Comparison of ENCODE assay signal across 1 cellular context in genomic region chr6:45713981-45714685, GRCh38.
TF ChIP-seq lines count a peak whose summit lies in the region.

No MANE protein-coding gene starts in this region.

TF ChIP-seq in IMR-90, 13 proteins besides CTCF, POLR2A, EP300 and RAD21:
- TF ChIP-seq SMC3 (IDR thresholded peaks at IDR 0.05; ENCODE audit: low read depth, low read length) = no peak
- TF ChIP-seq USF2 (IDR thresholded peaks at IDR 0.05; ENCODE audit: low read depth, low read length) = no peak
- no peak for TF ChIP-seq ELK1 (IDR thresholded peaks at IDR 0.05; ENCODE audit: borderline replicate concordance, low read depth, low read length)
- no peak for TF ChIP-seq MXI1 (IDR thresholded peaks at IDR 0.05; ENCODE audit: borderline replicate concordance, low read depth, low read length)
- no peak for TF ChIP-seq RCOR1 (IDR thresholded peaks at IDR 0.05; ENCODE audit: insufficient replicate concordance, low read length)
- TF ChIP-seq FOS (IDR thresholded peaks at IDR 0.05; ENCODE audit: low read depth, low read length) = no peak
- no peak for TF ChIP-seq MAZ (IDR thresholded peaks at IDR 0.05; ENCODE audit: borderline replicate concordance, low read depth, low read length)
TF ChIP-seq in IMR-90: peak in this region for 0.
